ENCODE assay signal across 1 cellular context in genomic region chr15:65869127-65869953, GRCh38.
TF ChIP-seq lines count a peak whose summit lies in the region.

RAB11A (plus strand) TSS chr15:65869491; CDS start chr15:65869586, 95 bp downstream.

TF ChIP-seq in H1, 55 proteins besides CTCF, POLR2A, EP300 and RAD21 (continued from another document):
- TF ChIP-seq SP1 (IDR thresholded peaks at IDR 0.05; ENCODE audit: low read depth, low read length) (0 out of 2 replicates have a peak, but pooled peaks have one; percentile 38), EZH2 (IDR thresholded peaks at IDR 0.05; ENCODE audit: low read depth, low read length, severe bottlenecking) (no peak), RXRA (IDR thresholded peaks at IDR 0.05; ENCODE audit: insufficient read depth, low read depth, low read length) (no peak), SRF (IDR thresholded peaks at IDR 0.05; ENCODE audit: low read depth, low read length) (peak; percentile 41; the same call in 1 of the 2 replicates), EGR1 (IDR thresholded peaks at IDR 0.05; ENCODE audit: borderline replicate concordance, low read depth, low read length) (peak; percentile 58), SP4 (IDR thresholded peaks at IDR 0.05; ENCODE audit: low read length) (no peak; the same call in 1 of the 2 replicates), GABPA (IDR thresholded peaks at IDR 0.05; ENCODE audit: borderline replicate concordance, insufficient read depth, low read length) (peak; percentile 97), TAF7 (optimal IDR thresholded peaks at IDR 0.05; ENCODE audit: borderline replicate concordance, low read depth, low read length) (peak; percentile 66), RFX5 (IDR thresholded peaks at IDR 0.05; ENCODE audit: borderline replicate concordance, low read depth, low read length) (no peak), ATF2 (IDR thresholded peaks at IDR 0.05; ENCODE audit: low read length) (peak; percentile 77; the same call in 1 of the 2 replicates), POLR2AphosphoS5 (IDR thresholded peaks at IDR 0.05; ENCODE audit: low read depth, low read length) (peak; percentile 90), CEBPB (IDR thresholded peaks at IDR 0.05; ENCODE audit: low read depth, low read length) (peak; percentile 31; the same call in 1 of the 2 replicates), E2F6 (IDR thresholded peaks at IDR 0.05) (peak; percentile 94), GTF2F1 (IDR thresholded peaks at IDR 0.05; ENCODE audit: borderline replicate concordance, low read depth, low read length) (peak; percentile 40; the same call in 1 of the 2 replicates), MAX (IDR thresholded peaks at IDR 0.05) (peak; percentile 62), BACH1 (IDR thresholded peaks at IDR 0.05; ENCODE audit: low read length) (peak; percentile 46), SP2 (IDR thresholded peaks at IDR 0.05; ENCODE audit: low read length) (no peak), PHF8 (conservative IDR thresholded peaks at IDR 0.05; ENCODE audit: low read depth, low read length) (peak; percentile 100), CHD7 (IDR thresholded peaks at IDR 0.05; ENCODE audit: insufficient replicate concordance, low read length) (no peak), HDAC6 (IDR thresholded peaks at IDR 0.05; ENCODE audit: low read depth, low read length) (no peak), TBP (IDR thresholded peaks at IDR 0.05; ENCODE audit: low read depth, low read length) (peak; percentile 100), TEAD4 (IDR thresholded peaks at IDR 0.05; ENCODE audit: low read depth, low read length) (peak; percentile 68; the same call in 1 of the 2 replicates), ASH2L (IDR thresholded peaks at IDR 0.05; ENCODE audit: low read length) (peak; percentile 100), NANOG (IDR thresholded peaks at IDR 0.05; ENCODE audit: insufficient read depth, low read depth, low read length, poor library complexity, severe bottlenecking) (peak; percentile 2), CREB1 (IDR thresholded peaks at IDR 0.05) (peak; percentile 79), NRF1 (IDR thresholded peaks at IDR 0.05; ENCODE audit: low read depth, low read length) (peak; percentile 43; the same call in 1 of the 2 replicates), USF2 (IDR thresholded peaks at IDR 0.05; ENCODE audit: low read length) (no peak)
TF ChIP-seq in H1: peak in this region for 24.
